9 cellular contexts compared by ENCODE assay signal in the genomic region with DNA sequence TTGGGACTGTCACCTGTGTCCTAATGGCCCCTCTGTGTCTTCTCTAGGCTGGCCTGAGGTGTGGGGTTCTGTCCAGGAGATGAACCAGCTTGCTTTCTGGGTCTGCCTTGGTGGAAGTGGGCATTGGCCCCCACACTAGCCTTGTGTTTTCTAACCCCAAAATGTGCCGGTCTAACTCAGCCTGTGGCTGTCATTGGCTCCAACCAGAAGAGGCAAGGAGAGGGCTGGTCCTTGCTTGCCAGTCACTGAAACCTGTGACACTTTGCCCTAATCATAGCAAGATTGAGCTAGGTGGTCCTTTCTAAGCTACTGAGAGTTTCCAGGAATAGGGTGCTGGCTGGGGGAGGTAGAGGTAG. TPM values are rescaled to one million over a fixed set of nuclear protein-coding genes. Genes with fewer than 3 reads are reported as not detected.
DNase-seq lines count a peak whose midpoint lies in the region; ATAC-seq and TF ChIP-seq lines count a peak whose summit lies in the region.
"Had no signal": no experiment of that assay in that cellular context is flagged by ENCODE, and none has a peak within 500 bp of the region (broad histone marks: within the 10 kb centered on the region; RNA-seq: fewer than 3 reads in every experiment).

No MANE protein-coding gene starts in this region.

- H3K9me3 ChIP-seq in PC-3 (ENCODE audit: low read length), result no peaks in the 10 kb centered on the region
- H3K9me3 ChIP-seq in psoas muscle, result no peaks in the 10 kb centered on the region

- H3F3A ChIP-seq in PC-3 (ENCODE audit: low read length, unreplicated experiment), result no peaks in the 10 kb centered on the region

- no peaks in the 10 kb centered on the region for H3K9me2 ChIP-seq in PC-3 (replicated peaks; ENCODE audit: low read length)

- no peaks in the 10 kb centered on the region for H3K27me3 ChIP-seq in PC-3 (ENCODE audit: low read length)
- no peaks in the 10 kb centered on the region for H3K27me3 ChIP-seq in psoas muscle (ENCODE audit: insufficient read depth in 3 of 3, low read length in 2 of 3)

- WGBS in psoas muscle, 3 donors, result 50 to 63% (median 57%) methylated on average over 1 of the region's 1 CpG

- H3K4me2 ChIP-seq in PC-3 (ENCODE audit: low read length), result peak overlapping the region; percentile 81

- DNase-seq in GM12864 (ENCODE audit: low read depth) (no peak), PC-3 (no peak), endothelial cell (ENCODE audit: low spot score) (no peak), psoas muscle (no peak), retina (no peak), GF-D8 (lab: John Stamatoyannopoulos, UW) (no peak), SW 1271 (lab: John Stamatoyannopoulos, UW) (no peak)

- H3K27me3 Mint-ChIP-seq in endothelial cell (ENCODE audit: unreplicated experiment), result peaks cover 17% of the 10 kb centered on the region

- POLR2A ChIA-PET in PC-3 (lab: Charles Lee; ENCODE audit: unreplicated experiment), result no interaction called here

- CTCF ChIA-PET in PC-3 (lab: Charles Lee), result interaction anchor here (1.9 kb wide), 1 partner anchor 174 kb away, joined by 7 read pairs; no protein-coding TSS in a partner anchor

- H3K4me3 Mint-ChIP-seq in endothelial cell (ENCODE audit: unreplicated experiment), result peak overlapping the region; percentile 97

- BruUV-seq in PC-3 (replicated peaks; lab: Mats Ljungman, UMichigan), result no TSS peak

- H3K27ac ChIP-seq in PC-3 (ENCODE audit: low read length) (peak overlapping the region; percentile 82), psoas muscle (peak overlapping the region; percentile 86)

- peak overlapping the region; percentile 96; the same call in 1 of the 2 replicates for H3K9ac ChIP-seq in PC-3 (ENCODE audit: low read length)

- no peak overlapping the region for H2AFZ ChIP-seq in PC-3 (ENCODE audit: low read length)

- ATAC-seq in PC-3, result no peak
- ATAC-seq in psoas muscle, result no peak
- no peak for ATAC-seq in HG03039 (IDR thresholded peaks at IDR 0.05; ENCODE audit: unreplicated experiment)

- H3K36me3 ChIP-seq in PC-3 (ENCODE audit: low read depth, low read length), result peaks cover 32% of the 10 kb centered on the region
- peaks cover 0 to 21% of the 10 kb centered on the region in 2 donors for H3K36me3 ChIP-seq in psoas muscle (ENCODE audit: insufficient read depth in 1 of 2, low read depth in 1 of 2)

- H3K27ac Mint-ChIP-seq in endothelial cell (ENCODE audit: unreplicated experiment), result peak overlapping the region; percentile 67

- peaks cover 41% of the 10 kb centered on the region for H3K4me1 Mint-ChIP-seq in endothelial cell (ENCODE audit: unreplicated experiment)

- peak overlapping the region; percentile 82 for H3K4me3 ChIP-seq in GM12864 (ENCODE audit: low read depth, low read length)
- H3K4me3 ChIP-seq in PC-3 (ENCODE audit: low read length), result peak overlapping the region; percentile 95
- peak overlapping the region; percentile 87 for H3K4me3 ChIP-seq in psoas muscle

- no peaks in the 10 kb centered on the region for H3K9me3 Mint-ChIP-seq in endothelial cell (ENCODE audit: unreplicated experiment)

- H4K20me1 ChIP-seq in PC-3 (ENCODE audit: low read length), result peaks cover 58% of the 10 kb centered on the region

- intact Hi-C loops in PC-3 (cut with micrococcal nuclease), result loop anchor here (2.0 to 5.0 kb wide), 3 partner anchors 82 to 161 kb away; no protein-coding TSS in a partner anchor
- intact Hi-C loops in psoas muscle (cut with DNase I), result loop anchor here (1.0 to 2.0 kb wide), 4 partner anchors 161 to 245 kb away; no protein-coding TSS in a partner anchor

- peaks cover 33% of the 10 kb centered on the region for H3K4me1 ChIP-seq in PC-3 (ENCODE audit: insufficient read depth, low read length)
- peaks cover 20% of the 10 kb centered on the region for H3K4me1 ChIP-seq in psoas muscle

- peaks cover 76% of the 10 kb centered on the region for H3K79me2 ChIP-seq in PC-3 (ENCODE audit: low read length)

- peaks cover 7% of the 10 kb centered on the region for H3K36me3 Mint-ChIP-seq in endothelial cell (ENCODE audit: low read depth, unreplicated experiment)

- TF ChIP-seq CTCF in GM12864 (IDR thresholded peaks at IDR 0.05; ENCODE audit: low read depth, low read length, missing control alignments) (no peak), PC-3 (conservative IDR thresholded peaks at IDR 0.05; ENCODE audit: low read depth, low read length) (no peak), endothelial cell (IDR thresholded peaks at IDR 0.05; ENCODE audit: unreplicated experiment) (no peak), psoas muscle (IDR thresholded peaks at IDR 0.05) (no peak)

RNA-seq across cellular contexts. Expression of gene C15orf39, which starts 2.2 kb away (rescaled TPM):
- total RNA-seq in PC-3 (2014; rRNA removed) (23.8 and 31.0 TPM in 2 replicates), endothelial cell (ENCODE audit: unreplicated experiment) (132 TPM), psoas muscle (1 to 10 TPM; 4.0 to 4.6 (median 4.2) TPM)
- polyA plus RNA-seq in psoas muscle, result 1 to 10 TPM; 2.5 to 3.4 (median 2.6) TPM

RNA-seq across cellular contexts. Expression of gene GOLGA6C, which starts 54.2 kb away (rescaled TPM):
- total RNA-seq in PC-3 (2014; rRNA removed), result not detected in 2 replicates
- not detected for total RNA-seq in endothelial cell (ENCODE audit: unreplicated experiment)
- total RNA-seq in psoas muscle, result not detected
- under 1 TPM in 1 of 3 donors, not detected in 2; 0.05 TPM for polyA plus RNA-seq in psoas muscle
- total RNA-seq: kidney epithelial cell had no signal
